In the genomic region with DNA sequence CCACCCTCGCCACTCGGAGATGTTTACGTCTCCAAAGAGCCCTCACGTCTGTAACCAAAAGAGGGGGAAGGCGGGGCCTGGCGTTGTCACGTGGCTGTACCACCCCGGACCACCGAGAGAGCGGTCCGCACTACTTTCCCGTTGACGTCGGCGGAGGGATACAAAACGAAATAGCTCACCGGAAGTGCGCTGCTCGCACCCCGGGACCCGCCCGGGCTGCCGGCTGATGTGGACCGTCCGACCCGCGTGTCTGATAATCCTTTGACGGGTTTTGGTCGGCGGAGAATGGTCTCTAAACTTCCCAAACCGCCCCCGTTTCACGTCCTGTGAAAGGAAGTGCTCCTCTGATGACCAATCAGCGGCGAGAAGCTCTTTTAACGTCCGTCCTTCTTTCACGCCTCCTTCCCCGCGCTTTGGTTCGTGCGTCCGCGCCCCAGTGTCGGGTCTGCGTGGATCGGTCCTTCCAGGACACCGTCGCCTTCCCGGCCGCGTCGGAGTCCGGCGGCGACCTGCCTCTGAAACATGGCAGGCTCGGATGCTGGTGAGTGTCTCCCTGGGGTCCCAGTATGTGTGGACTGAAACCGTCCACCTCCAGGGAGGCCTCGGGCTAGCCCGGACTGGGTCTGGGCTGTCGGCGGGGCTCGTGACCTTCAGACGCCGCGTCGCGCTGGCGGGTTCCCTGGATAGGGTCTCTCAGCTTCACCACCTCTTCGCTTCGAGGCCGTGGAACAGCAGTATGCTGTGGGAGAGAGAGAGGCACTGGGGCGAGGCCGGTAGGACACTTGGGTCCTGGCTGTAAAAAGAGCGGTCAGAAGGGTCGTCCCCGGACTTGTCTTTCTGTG, we compare ENCODE assay signal across 1 cellular context.
A peak's percentile ranks its signal among the peaks of the same experiment; 100 is the strongest.
TF ChIP-seq lines count a peak whose summit lies in the region.

A gene with protein sequence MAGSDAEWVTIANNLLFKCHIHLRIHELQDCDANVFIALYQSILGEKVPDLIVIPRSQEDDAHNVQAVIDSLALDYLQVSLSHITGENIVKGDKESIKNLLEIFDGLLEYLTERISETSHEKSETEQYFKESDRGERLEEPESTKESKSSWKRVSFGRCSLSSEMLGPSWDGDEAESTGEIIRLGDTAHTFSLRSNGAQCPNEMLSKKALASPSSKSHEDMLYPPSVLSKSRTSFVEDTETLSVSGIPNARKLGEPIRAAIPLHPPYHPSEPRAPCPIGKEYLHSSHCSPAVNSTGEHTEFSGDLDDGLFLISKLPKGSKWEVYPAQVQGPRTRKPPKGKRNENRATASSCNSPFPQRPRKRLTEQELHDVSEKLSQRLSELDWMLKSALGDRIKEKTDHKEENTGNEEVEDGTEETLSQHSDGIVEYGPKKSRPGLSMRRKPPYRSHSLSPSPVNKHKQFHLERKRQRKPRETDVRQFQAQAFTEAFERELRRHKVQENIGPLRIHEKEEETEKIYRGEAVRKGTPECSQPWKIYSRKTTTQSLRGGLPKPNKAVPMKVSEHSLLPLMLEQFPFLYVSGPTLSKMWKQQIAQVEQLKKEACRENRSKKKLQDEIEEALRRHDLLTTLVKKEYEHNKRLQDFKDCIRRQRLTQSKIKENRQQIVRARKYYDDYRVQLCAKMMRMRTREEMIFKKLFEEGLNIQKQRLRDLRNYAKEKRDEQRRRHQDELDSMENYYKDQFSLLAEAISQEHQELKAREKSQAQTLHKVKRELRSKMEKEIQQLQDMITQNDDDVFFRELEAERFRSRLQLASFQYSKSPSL (plus strand): TSS at position 402 of the 842 bp plus-strand sequence. CDS start 121 bp downstream, at position 523.

TF ChIP-seq in GM12878, 131 proteins besides CTCF, POLR2A, EP300 and RAD21 (continued from another document and continues in another):
- TF ChIP-seq, protein P1, sequence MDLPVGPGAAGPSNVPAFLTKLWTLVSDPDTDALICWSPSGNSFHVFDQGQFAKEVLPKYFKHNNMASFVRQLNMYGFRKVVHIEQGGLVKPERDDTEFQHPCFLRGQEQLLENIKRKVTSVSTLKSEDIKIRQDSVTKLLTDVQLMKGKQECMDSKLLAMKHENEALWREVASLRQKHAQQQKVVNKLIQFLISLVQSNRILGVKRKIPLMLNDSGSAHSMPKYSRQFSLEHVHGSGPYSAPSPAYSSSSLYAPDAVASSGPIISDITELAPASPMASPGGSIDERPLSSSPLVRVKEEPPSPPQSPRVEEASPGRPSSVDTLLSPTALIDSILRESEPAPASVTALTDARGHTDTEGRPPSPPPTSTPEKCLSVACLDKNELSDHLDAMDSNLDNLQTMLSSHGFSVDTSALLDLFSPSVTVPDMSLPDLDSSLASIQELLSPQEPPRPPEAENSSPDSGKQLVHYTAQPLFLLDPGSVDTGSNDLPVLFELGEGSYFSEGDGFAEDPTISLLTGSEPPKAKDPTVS (IDR thresholded peaks at IDR 0.05; ENCODE audit: low read depth, low read length) = no peak
- TF ChIP-seq, protein P2, sequence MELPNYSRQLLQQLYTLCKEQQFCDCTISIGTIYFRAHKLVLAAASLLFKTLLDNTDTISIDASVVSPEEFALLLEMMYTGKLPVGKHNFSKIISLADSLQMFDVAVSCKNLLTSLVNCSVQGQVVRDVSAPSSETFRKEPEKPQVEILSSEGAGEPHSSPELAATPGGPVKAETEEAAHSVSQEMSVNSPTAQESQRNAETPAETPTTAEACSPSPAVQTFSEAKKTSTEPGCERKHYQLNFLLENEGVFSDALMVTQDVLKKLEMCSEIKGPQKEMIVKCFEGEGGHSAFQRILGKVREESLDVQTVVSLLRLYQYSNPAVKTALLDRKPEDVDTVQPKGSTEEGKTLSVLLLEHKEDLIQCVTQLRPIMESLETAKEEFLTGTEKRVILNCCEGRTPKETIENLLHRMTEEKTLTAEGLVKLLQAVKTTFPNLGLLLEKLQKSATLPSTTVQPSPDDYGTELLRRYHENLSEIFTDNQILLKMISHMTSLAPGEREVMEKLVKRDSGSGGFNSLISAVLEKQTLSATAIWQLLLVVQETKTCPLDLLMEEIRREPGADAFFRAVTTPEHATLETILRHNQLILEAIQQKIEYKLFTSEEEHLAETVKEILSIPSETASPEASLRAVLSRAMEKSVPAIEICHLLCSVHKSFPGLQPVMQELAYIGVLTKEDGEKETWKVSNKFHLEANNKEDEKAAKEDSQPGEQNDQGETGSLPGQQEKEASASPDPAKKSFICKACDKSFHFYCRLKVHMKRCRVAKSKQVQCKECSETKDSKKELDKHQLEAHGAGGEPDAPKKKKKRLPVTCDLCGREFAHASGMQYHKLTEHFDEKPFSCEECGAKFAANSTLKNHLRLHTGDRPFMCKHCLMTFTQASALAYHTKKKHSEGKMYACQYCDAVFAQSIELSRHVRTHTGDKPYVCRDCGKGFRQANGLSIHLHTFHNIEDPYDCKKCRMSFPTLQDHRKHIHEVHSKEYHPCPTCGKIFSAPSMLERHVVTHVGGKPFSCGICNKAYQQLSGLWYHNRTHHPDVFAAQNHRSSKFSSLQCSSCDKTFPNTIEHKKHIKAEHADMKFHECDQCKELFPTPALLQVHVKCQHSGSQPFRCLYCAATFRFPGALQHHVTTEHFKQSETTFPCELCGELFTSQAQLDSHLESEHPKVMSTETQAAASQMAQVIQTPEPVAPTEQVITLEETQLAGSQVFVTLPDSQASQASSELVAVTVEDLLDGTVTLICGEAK (IDR thresholded peaks at IDR 0.05; ENCODE audit: borderline replicate concordance) = peak; percentile 90
- TF ChIP-seq, protein P3, sequence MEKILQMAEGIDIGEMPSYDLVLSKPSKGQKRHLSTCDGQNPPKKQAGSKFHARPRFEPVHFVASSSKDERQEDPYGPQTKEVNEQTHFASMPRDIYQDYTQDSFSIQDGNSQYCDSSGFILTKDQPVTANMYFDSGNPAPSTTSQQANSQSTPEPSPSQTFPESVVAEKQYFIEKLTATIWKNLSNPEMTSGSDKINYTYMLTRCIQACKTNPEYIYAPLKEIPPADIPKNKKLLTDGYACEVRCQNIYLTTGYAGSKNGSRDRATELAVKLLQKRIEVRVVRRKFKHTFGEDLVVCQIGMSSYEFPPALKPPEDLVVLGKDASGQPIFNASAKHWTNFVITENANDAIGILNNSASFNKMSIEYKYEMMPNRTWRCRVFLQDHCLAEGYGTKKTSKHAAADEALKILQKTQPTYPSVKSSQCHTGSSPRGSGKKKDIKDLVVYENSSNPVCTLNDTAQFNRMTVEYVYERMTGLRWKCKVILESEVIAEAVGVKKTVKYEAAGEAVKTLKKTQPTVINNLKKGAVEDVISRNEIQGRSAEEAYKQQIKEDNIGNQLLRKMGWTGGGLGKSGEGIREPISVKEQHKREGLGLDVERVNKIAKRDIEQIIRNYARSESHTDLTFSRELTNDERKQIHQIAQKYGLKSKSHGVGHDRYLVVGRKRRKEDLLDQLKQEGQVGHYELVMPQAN (conservative IDR thresholded peaks at IDR 0.05) = peak; percentile 55
- TF ChIP-seq YY1 (IDR thresholded peaks at IDR 0.05; ENCODE audit: low read depth, low read length) (peak; percentile 81; the same call in 1 of the 2 replicates), IKZF1 (conservative IDR thresholded peaks at IDR 0.05) (peak; percentile 89), RCOR1 (conservative IDR thresholded peaks at IDR 0.05; ENCODE audit: low read depth, low read length) (no peak), HCFC1 (IDR thresholded peaks at IDR 0.05; ENCODE audit: low read length) (no peak; the same call in none of the 2 replicates), IKZF2 (IDR thresholded peaks at IDR 0.05) (peak; percentile 51 to 78; a peak in 2 of 4 replicates), EGR1 (IDR thresholded peaks at IDR 0.05; ENCODE audit: borderline replicate concordance in 1 of 2, low read depth in 2 of 2, low read length in 2 of 2) (peak; percentile 55 to 71), CHD4 (IDR thresholded peaks at IDR 0.05) (no peak), WRNIP1 (IDR thresholded peaks at IDR 0.05; ENCODE audit: borderline replicate concordance, low read depth, low read length) (no peak), MEF2A (IDR thresholded peaks at IDR 0.05; ENCODE audit: insufficient read depth, low read depth, low read length) (peak; percentile 39; the same call in 1 of the 2 replicates), STAT3 (IDR thresholded peaks at IDR 0.05; ENCODE audit: low read depth, low read length) (no peak), ZNF207 (IDR thresholded peaks at IDR 0.05; ENCODE audit: borderline replicate concordance) (peak; percentile 97), TBL1XR1 (IDR thresholded peaks at IDR 0.05; ENCODE audit: low read depth, low read length) (no peak), SMAD1 (IDR thresholded peaks at IDR 0.05; ENCODE audit: low read depth, partially characterized antibody) (peak; percentile 10), SREBF1 (IDR thresholded peaks at IDR 0.05; ENCODE audit: low read length) (no peak), TCF12 (IDR thresholded peaks at IDR 0.05; ENCODE audit: low read depth, low read length) (0 out of 2 replicates have a peak, but pooled peaks have one; percentile 42), CREM (IDR thresholded peaks at IDR 0.05; ENCODE audit: low read depth) (peak; percentile 91), POLR2AphosphoS2 (IDR thresholded peaks at IDR 0.05; ENCODE audit: low read depth, low read length) (peak; percentile 27; the same call in 1 of the 2 replicates), ESRRA (IDR thresholded peaks at IDR 0.05; ENCODE audit: low read length) (no peak), PAX8 (IDR thresholded peaks at IDR 0.05) (no peak), SIN3A (IDR thresholded peaks at IDR 0.05; ENCODE audit: low read depth, low read length) (no peak; the same call in 1 of the 2 replicates), EED (IDR thresholded peaks at IDR 0.05; ENCODE audit: low read depth) (peak; percentile 15; the same call in 1 of the 2 replicates), SREBF2 (IDR thresholded peaks at IDR 0.05; ENCODE audit: low read length) (no peak)
- TF ChIP-seq, protein P4, sequence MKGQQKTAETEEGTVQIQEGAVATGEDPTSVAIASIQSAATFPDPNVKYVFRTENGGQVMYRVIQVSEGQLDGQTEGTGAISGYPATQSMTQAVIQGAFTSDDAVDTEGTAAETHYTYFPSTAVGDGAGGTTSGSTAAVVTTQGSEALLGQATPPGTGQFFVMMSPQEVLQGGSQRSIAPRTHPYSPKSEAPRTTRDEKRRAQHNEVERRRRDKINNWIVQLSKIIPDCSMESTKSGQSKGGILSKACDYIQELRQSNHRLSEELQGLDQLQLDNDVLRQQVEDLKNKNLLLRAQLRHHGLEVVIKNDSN (IDR thresholded peaks at IDR 0.05; ENCODE audit: borderline replicate concordance, extremely low read length, insufficient read depth, low read depth, low read length) = peak; percentile 88
- TF ChIP-seq, protein P5, sequence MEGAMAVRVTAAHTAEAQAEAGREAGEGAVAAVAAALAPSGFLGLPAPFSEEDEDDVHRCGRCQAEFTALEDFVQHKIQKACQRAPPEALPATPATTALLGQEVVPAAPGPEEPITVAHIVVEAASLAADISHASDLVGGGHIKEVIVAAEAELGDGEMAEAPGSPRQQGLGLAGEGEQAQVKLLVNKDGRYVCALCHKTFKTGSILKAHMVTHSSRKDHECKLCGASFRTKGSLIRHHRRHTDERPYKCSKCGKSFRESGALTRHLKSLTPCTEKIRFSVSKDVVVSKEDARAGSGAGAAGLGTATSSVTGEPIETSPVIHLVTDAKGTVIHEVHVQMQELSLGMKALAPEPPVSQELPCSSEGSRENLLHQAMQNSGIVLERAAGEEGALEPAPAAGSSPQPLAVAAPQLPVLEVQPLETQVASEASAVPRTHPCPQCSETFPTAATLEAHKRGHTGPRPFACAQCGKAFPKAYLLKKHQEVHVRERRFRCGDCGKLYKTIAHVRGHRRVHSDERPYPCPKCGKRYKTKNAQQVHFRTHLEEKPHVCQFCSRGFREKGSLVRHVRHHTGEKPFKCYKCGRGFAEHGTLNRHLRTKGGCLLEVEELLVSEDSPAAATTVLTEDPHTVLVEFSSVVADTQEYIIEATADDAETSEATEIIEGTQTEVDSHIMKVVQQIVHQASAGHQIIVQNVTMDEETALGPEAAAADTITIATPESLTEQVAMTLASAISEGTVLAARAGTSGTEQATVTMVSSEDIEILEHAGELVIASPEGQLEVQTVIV (IDR thresholded peaks at IDR 0.05; ENCODE audit: borderline replicate concordance, partially characterized antibody) = peak; percentile 81
- TF ChIP-seq, protein P6, sequence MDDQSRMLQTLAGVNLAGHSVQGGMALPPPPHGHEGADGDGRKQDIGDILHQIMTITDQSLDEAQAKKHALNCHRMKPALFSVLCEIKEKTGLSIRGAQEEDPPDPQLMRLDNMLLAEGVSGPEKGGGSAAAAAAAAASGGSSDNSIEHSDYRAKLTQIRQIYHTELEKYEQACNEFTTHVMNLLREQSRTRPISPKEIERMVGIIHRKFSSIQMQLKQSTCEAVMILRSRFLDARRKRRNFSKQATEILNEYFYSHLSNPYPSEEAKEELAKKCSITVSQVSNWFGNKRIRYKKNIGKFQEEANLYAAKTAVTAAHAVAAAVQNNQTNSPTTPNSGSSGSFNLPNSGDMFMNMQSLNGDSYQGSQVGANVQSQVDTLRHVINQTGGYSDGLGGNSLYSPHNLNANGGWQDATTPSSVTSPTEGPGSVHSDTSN (IDR thresholded peaks at IDR 0.05; ENCODE audit: insufficient replicate concordance, low read depth, low read length) = peak; percentile 86
- TF ChIP-seq, protein P7, sequence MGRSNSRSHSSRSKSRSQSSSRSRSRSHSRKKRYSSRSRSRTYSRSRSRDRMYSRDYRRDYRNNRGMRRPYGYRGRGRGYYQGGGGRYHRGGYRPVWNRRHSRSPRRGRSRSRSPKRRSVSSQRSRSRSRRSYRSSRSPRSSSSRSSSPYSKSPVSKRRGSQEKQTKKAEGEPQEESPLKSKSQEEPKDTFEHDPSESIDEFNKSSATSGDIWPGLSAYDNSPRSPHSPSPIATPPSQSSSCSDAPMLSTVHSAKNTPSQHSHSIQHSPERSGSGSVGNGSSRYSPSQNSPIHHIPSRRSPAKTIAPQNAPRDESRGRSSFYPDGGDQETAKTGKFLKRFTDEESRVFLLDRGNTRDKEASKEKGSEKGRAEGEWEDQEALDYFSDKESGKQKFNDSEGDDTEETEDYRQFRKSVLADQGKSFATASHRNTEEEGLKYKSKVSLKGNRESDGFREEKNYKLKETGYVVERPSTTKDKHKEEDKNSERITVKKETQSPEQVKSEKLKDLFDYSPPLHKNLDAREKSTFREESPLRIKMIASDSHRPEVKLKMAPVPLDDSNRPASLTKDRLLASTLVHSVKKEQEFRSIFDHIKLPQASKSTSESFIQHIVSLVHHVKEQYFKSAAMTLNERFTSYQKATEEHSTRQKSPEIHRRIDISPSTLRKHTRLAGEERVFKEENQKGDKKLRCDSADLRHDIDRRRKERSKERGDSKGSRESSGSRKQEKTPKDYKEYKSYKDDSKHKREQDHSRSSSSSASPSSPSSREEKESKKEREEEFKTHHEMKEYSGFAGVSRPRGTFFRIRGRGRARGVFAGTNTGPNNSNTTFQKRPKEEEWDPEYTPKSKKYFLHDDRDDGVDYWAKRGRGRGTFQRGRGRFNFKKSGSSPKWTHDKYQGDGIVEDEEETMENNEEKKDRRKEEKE (IDR thresholded peaks at IDR 0.05) = no peak
